Comparison of ENCODE assay signal across 7 cellular contexts in the genomic region with DNA sequence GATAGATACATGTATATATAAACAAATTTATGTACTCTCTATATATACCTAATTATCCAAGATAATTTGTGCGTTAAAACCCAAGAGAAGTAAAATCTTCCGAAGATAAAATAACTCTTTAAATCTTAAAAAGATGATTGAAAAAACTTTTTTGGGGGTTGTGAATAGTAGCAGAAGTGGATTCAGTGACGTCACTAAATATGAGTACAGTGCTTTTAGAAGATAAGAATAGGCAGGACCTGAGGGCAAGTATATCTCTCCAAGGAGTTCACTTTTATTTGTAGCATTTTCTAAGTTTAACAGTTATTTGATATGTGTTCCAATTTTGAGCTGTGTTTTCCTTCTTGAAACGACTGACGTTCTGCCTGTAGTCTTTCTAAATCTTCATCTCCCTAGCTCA.
"Had no signal": no experiment of that assay in that cellular context is flagged by ENCODE, and none has a peak within 500 bp of the region (broad histone marks: within the 10 kb centered on the region; RNA-seq: fewer than 3 reads in every experiment).

No MANE protein-coding gene starts in this region.

- FAIRE-seq: HTR-8/SVneo had no signal

- H3K9ac ChIP-seq: GM23248 had no signal

- H3K36me3 ChIP-seq: HAP-1 had no signal

- DNase-seq: GM23248, GOT3, H7, KBM-7 had no signal

- H3K9me3 ChIP-seq: HAP-1 had no signal

- H2AFZ ChIP-seq: GM23248 had no signal

- ATAC-seq: HCT116 had no signal

- H3K27ac ChIP-seq: GM23248 had no signal

- H3K4me3 ChIP-seq: GM23248, HAP-1 had no signal

- H3K4me1 ChIP-seq: HAP-1 had no signal
